24 cellular contexts compared by ENCODE assay signal in genomic region chr22:49124588-49124987, GRCh38.
"Had no signal": no experiment of that assay in that cellular context is flagged by ENCODE, and none has a peak within 500 bp of the region (broad histone marks: within the 10 kb centered on the region; RNA-seq: fewer than 3 reads in every experiment).

No MANE protein-coding gene starts in this region.

- H3K36me3 ChIP-seq: esophagus squamous epithelium, heart right ventricle, left ventricle myocardium inferior, tibial nerve had no signal

- H3K9me3 ChIP-seq: esophagus squamous epithelium, left ventricle myocardium inferior, tibial nerve had no signal

- ATAC-seq: activated naive CD8-positive, alpha-beta T cell treated with anti-CD3 and anti-CD28 coated beads, Interleukin-2, amount 50 U/mL, for 24 hours; heart right ventricle; natural killer cell treated with Interleukin-12 subunit alpha and Interleukin-12 subunit beta and Interleukin-15 and Interleukin-18, amount 100 ng/mL, for 72 hours; right cardiac atrium; WTC11 had no signal

- H3K27me3 ChIP-seq: tibial nerve had no signal

- H3K4me3 ChIP-seq: esophagus squamous epithelium, heart right ventricle, left ventricle myocardium inferior, lung, tibial nerve had no signal

- DNase-seq: activated CD4-positive, alpha-beta memory T cell treated with anti-CD3 and anti-CD28 coated beads, Interleukin-2, amount 10 ng/mL, durations not matched to agents 7 days and 5 days; activated CD4-positive, alpha-beta T cell treated with anti-CD3 and anti-CD28 coated beads for 1 hour; activated CD4-positive, alpha-beta T cell treated with anti-CD3 and anti-CD28 coated beads, Interleukin-2, amount 10 ng/mL, durations not matched to agents 7 days and 5 days; activated naive CD8-positive, alpha-beta T cell treated with anti-CD3 and anti-CD28 coated beads, Interleukin-2, amount 50 U/mL, for 24 hours; activated T-cell treated with anti-CD3 and anti-CD28 coated beads, Interleukin-2, amount 50 U/mL, for 48 hours; amygdala; effector CD8-positive, alpha-beta T cell; esophagus squamous epithelium; foreskin melanocyte; heart right ventricle; left ventricle myocardium inferior; mesendoderm; posterior cingulate gyrus; right cardiac atrium; stimulated activated CD4-positive, alpha-beta T cell treated with anti-CD3 and anti-CD28 coated beads, Interleukin-15, amount 100 ng/mL, for 24 hours; stimulated activated CD4-positive, alpha-beta T cell treated with anti-CD3 and anti-CD28 coated beads, Interleukin-2, amount 100 ng/mL, for 24 hours; stimulated activated naive CD4-positive, alpha-beta T cell had no signal

- H3K27ac ChIP-seq: epithelial cell of prostate, esophagus squamous epithelium, heart right ventricle, left ventricle myocardium inferior, tibial nerve had no signal

- H3K4me1 ChIP-seq: tibial nerve had no signal

- FAIRE-seq: colon, endometrium had no signal
